Comparison of ENCODE assay signal across 1 cellular context in genomic region chr12:131831635-131832041, GRCh38.
TF ChIP-seq lines count a peak whose summit lies in the region.

No MANE protein-coding gene starts in this region.

TF ChIP-seq in IMR-90, 13 proteins besides CTCF, POLR2A, EP300 and RAD21 (continued from another document):
- no peak for TF ChIP-seq CEBPB (IDR thresholded peaks at IDR 0.05; ENCODE audit: low read depth, low read length)
- TF ChIP-seq RCOR1 (IDR thresholded peaks at IDR 0.05; ENCODE audit: insufficient replicate concordance, low read length): no peak
- no peak for TF ChIP-seq CHD1 (IDR thresholded peaks at IDR 0.05; ENCODE audit: low read depth, low read length)
- no peak for TF ChIP-seq MXI1 (IDR thresholded peaks at IDR 0.05; ENCODE audit: borderline replicate concordance, low read depth, low read length)
- no peak for TF ChIP-seq MAZ (IDR thresholded peaks at IDR 0.05; ENCODE audit: borderline replicate concordance, low read depth, low read length)
- no peak for TF ChIP-seq FOS (IDR thresholded peaks at IDR 0.05; ENCODE audit: low read depth, low read length)
- TF ChIP-seq, protein P1, sequence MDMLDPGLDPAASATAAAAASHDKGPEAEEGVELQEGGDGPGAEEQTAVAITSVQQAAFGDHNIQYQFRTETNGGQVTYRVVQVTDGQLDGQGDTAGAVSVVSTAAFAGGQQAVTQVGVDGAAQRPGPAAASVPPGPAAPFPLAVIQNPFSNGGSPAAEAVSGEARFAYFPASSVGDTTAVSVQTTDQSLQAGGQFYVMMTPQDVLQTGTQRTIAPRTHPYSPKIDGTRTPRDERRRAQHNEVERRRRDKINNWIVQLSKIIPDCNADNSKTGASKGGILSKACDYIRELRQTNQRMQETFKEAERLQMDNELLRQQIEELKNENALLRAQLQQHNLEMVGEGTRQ (IDR thresholded peaks at IDR 0.05; ENCODE audit: low read depth, low read length): no peak
- TF ChIP-seq BHLHE40 (IDR thresholded peaks at IDR 0.05; ENCODE audit: low read depth, low read length): no peak
- no peak for TF ChIP-seq NFE2L2 (IDR thresholded peaks at IDR 0.05; ENCODE audit: low read depth, low read length)
- TF ChIP-seq RFX5 (IDR thresholded peaks at IDR 0.05; ENCODE audit: low read depth, low read length): no peak
- TF ChIP-seq SMC3 (IDR thresholded peaks at IDR 0.05; ENCODE audit: low read depth, low read length): no peak
- TF ChIP-seq ELK1 (IDR thresholded peaks at IDR 0.05; ENCODE audit: borderline replicate concordance, low read depth, low read length): no peak
